ENCODE assay signal across 13 cellular contexts in the genomic region with DNA sequence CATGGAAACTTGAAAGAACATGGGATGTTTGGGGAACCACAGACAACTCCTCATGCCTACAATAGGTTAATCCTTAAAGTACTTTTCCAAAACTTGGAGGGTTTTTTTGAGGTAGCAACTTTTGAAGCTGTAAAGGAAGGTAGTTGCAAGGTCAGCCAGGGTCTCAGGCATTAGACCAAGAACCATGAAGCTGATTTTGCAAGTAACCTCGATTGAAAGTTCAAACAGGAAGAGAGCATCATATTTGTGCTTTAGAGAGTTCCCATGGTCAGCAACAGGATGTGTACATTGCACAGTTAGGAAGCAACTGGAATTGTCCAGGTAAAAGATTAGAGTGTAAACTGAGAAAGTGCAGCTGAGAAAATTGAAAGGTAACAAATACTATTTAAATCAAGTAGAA.
DNase-seq lines count a peak whose midpoint lies in the region; ATAC-seq and TF ChIP-seq lines count a peak whose summit lies in the region.
"Had no signal": no experiment of that assay in that cellular context is flagged by ENCODE, and none has a peak within 500 bp of the region (broad histone marks: within the 10 kb centered on the region; RNA-seq: fewer than 3 reads in every experiment).

No MANE protein-coding gene starts in this region.

- no peak for TF ChIP-seq CTCF in NB4 (IDR thresholded peaks at IDR 0.05; ENCODE audit: low read depth, low read length)
- TF ChIP-seq CTCF in choroid plexus epithelial cell (conservative IDR thresholded peaks at IDR 0.05; ENCODE audit: low read depth, low read length) = no peak
- TF ChIP-seq CTCF in GM20000 (IDR thresholded peaks at IDR 0.05; ENCODE audit: extremely low read depth, missing control alignments) = no peak

- H3K4me3 ChIP-seq in NB4 (ENCODE audit: low read depth, low read length) (no peak overlapping the region), choroid plexus epithelial cell (ENCODE audit: low read depth, low read length) (no peak overlapping the region)
- H3K4me3 ChIP-seq: BLaER1 treated with 17β-estradiol and CSF1 and Interleukin-3, amounts not matched to agents 10 nM and 100 nM; GM23248 had no signal

- DNase-seq in NB4 (ENCODE audit: low read depth) (peak; percentile 7), choroid plexus epithelial cell (ENCODE audit: low read depth) (peak; percentile 24), renal cortical epithelial cell (ENCODE audit: low read depth) (peak; percentile 7), GM20000 (ENCODE audit: low spot score) (no peak), NCI-H1092 treated with DMSO at 0.1 percent for 48 hours (lab: John Stamatoyannopoulos, UW) (no peak)
- DNase-seq: ACHN; CD4-positive, CD25-positive, alpha-beta regulatory T cell; DMS79; GM23248; H7 had no signal

- ATAC-seq in GM19351 (IDR thresholded peaks at IDR 0.05; ENCODE audit: unreplicated experiment) = peak; percentile 51
- no peak for ATAC-seq in GM21423 (IDR thresholded peaks at IDR 0.05; ENCODE audit: unreplicated experiment)

- no peak for TF ChIP-seq POLR2A in NB4 (IDR thresholded peaks at IDR 0.05; ENCODE audit: extremely low read depth, insufficient read length)

Comparison
In these comparisons a context has a peak if more than half of its experiments do, and no peak if none do; other contexts are left out.
1. DNase-seq: peak in NB4 (single experiment), choroid plexus epithelial cell (single experiment) and renal cortical epithelial cell (single experiment); none in GM20000 (single experiment) and NCI-H1092 treated with DMSO at 0.1 percent for 48 hours (single experiment).